Comparison of ENCODE assay signal across 8 cellular contexts in genomic region chr9:34178698-34179527, GRCh38. TPM values are rescaled to one million over a fixed set of nuclear protein-coding genes. Genes with fewer than 3 reads are reported as not detected.
DNase-seq lines count a peak whose midpoint lies in the region; ATAC-seq and TF ChIP-seq lines count a peak whose summit lies in the region.

TSS of gene UBAP1 (plus strand) at chr9:34179043. CDS start at chr9:34220915, 41,872 bp downstream.

- H3K4me2 ChIP-seq in hepatocyte, result peak within 1 kb of the TSS; percentile 92

- H2AFZ ChIP-seq in hepatocyte, result peak within 1 kb of the TSS; percentile 66

- H3K27me3 ChIP-seq in hepatocyte, result no peaks in the 10 kb centered on the region

- TF ChIP-seq POLR2A in GM18505 (IDR thresholded peaks at IDR 0.05; ENCODE audit: borderline replicate concordance, extremely low read depth, insufficient read depth, insufficient read length), result peak; percentile 87

- peaks cover 58% of the 10 kb centered on the region for H3K79me2 ChIP-seq in hepatocyte

- no peaks in the 10 kb centered on the region for H3K9me3 ChIP-seq in hepatocyte (ENCODE audit: low read depth)

- H3K4me3 ChIP-seq in astrocyte of the cerebellum (ENCODE audit: low read depth, low read length) (peak within 1 kb of the TSS; percentile 58), hepatocyte (peak within 1 kb of the TSS; percentile 66)

- TF ChIP-seq CTCF in astrocyte of the cerebellum (IDR thresholded peaks at IDR 0.05; ENCODE audit: low read depth, low read length, missing control alignments), result no peak
- TF ChIP-seq CTCF in hepatocyte (IDR thresholded peaks at IDR 0.05; ENCODE audit: poor library complexity), result no peak

- H4K20me1 ChIP-seq in hepatocyte (ENCODE audit: insufficient read depth, poor library complexity, severe bottlenecking), result peaks cover 34% of the 10 kb centered on the region

- no peaks in the 10 kb centered on the region for H3K9me2 ChIP-seq in hepatocyte (replicated peaks; ENCODE audit: insufficient read depth)

- no peaks in the 10 kb centered on the region for H3K36me3 ChIP-seq in hepatocyte (replicated peaks; ENCODE audit: insufficient read depth, low read depth)

- H3K27ac ChIP-seq in hepatocyte, result peak within 1 kb of the TSS; percentile 94

- DNase-seq in NCI-H2029 (lab: John Stamatoyannopoulos, UW), result peak; percentile 94
- peak; percentile 92 for DNase-seq in T-helper 9 cell
- DNase-seq in astrocyte of the cerebellum (ENCODE audit: low read depth), result peak; percentile 94
- peak; percentile 99 for DNase-seq in hepatocyte (ENCODE audit: low spot score)
- DNase-seq in renal cortical epithelial cell (ENCODE audit: low read depth), result peak; percentile 96
- no peak for DNase-seq in cortex of kidney (lab: John Stamatoyannopoulos, UW)

- in situ Hi-C loops in astrocyte of the cerebellum (cut with HindIII; ENCODE audit: low sequenced_read_pairs), result no loop called here

- WGBS in hepatocyte (ENCODE audit: low lambda C conversion rate, missing lambda C conversion rate), result 1% methylated on average over 43 of the region's 52 CpGs

- peaks cover 11% of the 10 kb centered on the region for H3K4me1 ChIP-seq in hepatocyte (ENCODE audit: insufficient read depth)

- ATAC-seq in GM18505 (IDR thresholded peaks at IDR 0.05; ENCODE audit: unreplicated experiment) (peak; percentile 98), HG02973 (IDR thresholded peaks at IDR 0.05; ENCODE audit: unreplicated experiment) (peak; percentile 98)

RNA-seq across cellular contexts. Expression of gene UBAP1, which starts in this region (rescaled TPM):
- total RNA-seq in hepatocyte (38.0 and 49.6 TPM in 2 replicates), renal cortical epithelial cell (48.6 and 83.0 TPM in 2 replicates)
- 43.2 and 49.7 TPM in 2 replicates for polyA plus RNA-seq in hepatocyte
